Comparison of ENCODE assay signal across 21 cellular contexts in genomic region chr12:49501895-49502294, GRCh38. TPM values are rescaled to one million over a fixed set of nuclear protein-coding genes. Genes with fewer than 3 reads are reported as not detected.
DNase-seq lines count a peak whose midpoint lies in the region; ATAC-seq and TF ChIP-seq lines count a peak whose summit lies in the region.
"Had no signal": no experiment of that assay in that cellular context is flagged by ENCODE, and none has a peak within 500 bp of the region (broad histone marks: within the 10 kb centered on the region; RNA-seq: fewer than 3 reads in every experiment).

No MANE protein-coding gene starts in this region.

- no peaks in the 10 kb centered on the region for H3K27me3 ChIP-seq in CD4-positive, alpha-beta T cell (ENCODE audit: control insufficient read depth, insufficient read depth, low read length)
- H3K27me3 ChIP-seq: adrenal gland, sigmoid colon, stomach, upper lobe of left lung had no signal

- no peak for TF ChIP-seq CTCF in CD4-positive, alpha-beta T cell (IDR thresholded peaks at IDR 0.05)
- TF ChIP-seq CTCF in GM13976 (IDR thresholded peaks at IDR 0.05; ENCODE audit: borderline replicate concordance, control extremely low read depth, extremely low read depth, insufficient read depth, missing control alignments) (no peak), mesothelial cell of epicardium (IDR thresholded peaks at IDR 0.05; ENCODE audit: unreplicated experiment) (no peak)

- H3K27me3 Mint-ChIP-seq in CD4-positive, alpha-beta T cell: no peaks in the 10 kb centered on the region
- no peaks in the 10 kb centered on the region for H3K27me3 Mint-ChIP-seq in T-cell
- H3K27me3 Mint-ChIP-seq in mesothelial cell of epicardium (ENCODE audit: low read depth): no peaks in the 10 kb centered on the region
- H3K27me3 Mint-ChIP-seq: brain had no signal

- H3K4me3 Mint-ChIP-seq in CD4-positive, alpha-beta T cell: peak overlapping the region; percentile 42
- H3K4me3 Mint-ChIP-seq in T-cell (peak overlapping the region in 1 of 3 donors; percentile 13), mesothelial cell of epicardium (no peak overlapping the region)
- H3K4me3 Mint-ChIP-seq: brain had no signal

- peaks cover 14% of the 10 kb centered on the region for H3K4me1 Mint-ChIP-seq in CD4-positive, alpha-beta T cell (ENCODE audit: low read depth)
- H3K4me1 Mint-ChIP-seq in T-cell: peaks cover 8 to 18% (median 16%) of the 10 kb centered on the region in 3 donors
- H3K4me1 Mint-ChIP-seq in mesothelial cell of epicardium: peaks cover 12% of the 10 kb centered on the region
- H3K4me1 Mint-ChIP-seq: brain had no signal

- H3K9me3 Mint-ChIP-seq in CD4-positive, alpha-beta T cell: no peaks in the 10 kb centered on the region
- H3K9me3 Mint-ChIP-seq in T-cell (no peaks in the 10 kb centered on the region), mesothelial cell of epicardium (no peaks in the 10 kb centered on the region)
- H3K9me3 Mint-ChIP-seq: brain had no signal

- intact Hi-C loops in CD4-positive, alpha-beta T cell (cut with DNase I, micrococcal nuclease): no loop called here

- DNase-seq in CD4-positive, alpha-beta T cell: no peak
- DNase-seq in GM13976 (ENCODE audit: low spot score) (peak; percentile 33), T-cell (no peak), mesothelial cell of epicardium (ENCODE audit: low spot score in 2 of 2, unreplicated experiment in 2 of 2) (no peak), GDM1 (lab: John Stamatoyannopoulos, UW) (no peak), KG1 (lab: John Stamatoyannopoulos, UW) (no peak), superior temporal gyrus (ENCODE audit: extremely low spot score) (no peak)
- DNase-seq: activated CD4-positive, alpha-beta T cell treated with anti-CD3 and anti-CD28 coated beads for 48 hours; adrenal gland; DND-41; head of caudate nucleus; KBM-7; NCI-H1436; NCI-H2107; PC-9; SHP77 treated with DMSO at 0.1 percent for 48 hours; sigmoid colon; stomach; upper lobe of left lung had no signal

- CTCF ChIA-PET in CD4-positive, alpha-beta T cell (lab: Charles Lee): interaction anchor here (1.0 to 1.2 kb wide), 2 partner anchors 9 to 12 kb away, joined by 3 read pairs; no protein-coding TSS in a partner anchor
- CTCF ChIA-PET in T-cell (lab: Charles Lee): interaction anchor here (0.6 to 1.2 kb wide), 3 partner anchors 8 to 216 kb away, joined by 3 read pairs; no protein-coding TSS in a partner anchor

- H3K9me3 ChIP-seq in CD4-positive, alpha-beta T cell (ENCODE audit: control insufficient read depth, low read length): no peaks in the 10 kb centered on the region
- H3K9me3 ChIP-seq: adrenal gland, sigmoid colon, stomach, upper lobe of left lung had no signal

- peaks cover 9% of the 10 kb centered on the region for H3K36me3 Mint-ChIP-seq in CD4-positive, alpha-beta T cell (ENCODE audit: low read depth)
- H3K36me3 Mint-ChIP-seq in T-cell (peaks cover 20% of the 10 kb centered on the region), mesothelial cell of epicardium (peaks cover 50% of the 10 kb centered on the region)

- no peak overlapping the region for H3K27ac ChIP-seq in CD4-positive, alpha-beta T cell (ENCODE audit: low read depth, low read length)
- H3K27ac ChIP-seq: adrenal gland, PC-9, sigmoid colon, upper lobe of left lung had no signal

- H3K27ac Mint-ChIP-seq in CD4-positive, alpha-beta T cell: peak overlapping the region; percentile 83
- H3K27ac Mint-ChIP-seq in T-cell (peak overlapping the region; percentile 25 to 68), mesothelial cell of epicardium (peak overlapping the region; percentile 30)
- H3K27ac Mint-ChIP-seq: brain had no signal

- in situ Hi-C loops in GM13976 (cut with MboI; ENCODE audit: low sequenced_read_pairs, unreplicated experiment): no loop called here

- POLR2A ChIA-PET in CD4-positive, alpha-beta T cell (lab: Charles Lee): interaction anchor here (2.3 kb wide), 1 partner anchor 135 kb away, joined by 5 read pairs; the partner anchor contains the start of gene SPATS2
- POLR2A ChIA-PET in T-cell (lab: Charles Lee): interaction anchor here in 1 of 2 donors (0.6 kb wide), 1 partner anchor 142 kb away, joined by 3 read pairs; no protein-coding TSS in a partner anchor

- ATAC-seq in CD4-positive, alpha-beta T cell (ENCODE audit: poor library complexity): no peak
- peak in 2 of 4 experiments; percentile 19 to 52 for ATAC-seq in T-cell (replicated peaks in 1 of 4)
- ATAC-seq in activated CD4-positive, CD25-positive, alpha-beta regulatory T cell treated with anti-CD3 and anti-CD28 coated beads, Interleukin-2, amount 50 U/mL, for 24 hours: no peak

RNA-seq across cellular contexts. Expression of gene KCNH3, which starts 36.9 kb away (rescaled TPM):
- total RNA-seq in CD4-positive, alpha-beta T cell: 1 to 10 TPM; 2.4 to 3.4 TPM
- total RNA-seq in T-cell (1 to 10 TPM; 3.4 to 8.0 (median 5.5) TPM), mesothelial cell of epicardium (1.8 to 2.5 TPM (median 2.3 TPM) in 3 replicates)
- total RNA-seq: PC-9 had no signal

Comparison
In these comparisons a context has a peak if more than half of its experiments do, and no peak if none do; other contexts are left out.
1. H3K27ac Mint-ChIP-seq: peak in every context shown above with its lines; median percentile 83 in CD4-positive, alpha-beta T cell; 46 in T-cell; 30 in mesothelial cell of epicardium.